In the genomic region with DNA sequence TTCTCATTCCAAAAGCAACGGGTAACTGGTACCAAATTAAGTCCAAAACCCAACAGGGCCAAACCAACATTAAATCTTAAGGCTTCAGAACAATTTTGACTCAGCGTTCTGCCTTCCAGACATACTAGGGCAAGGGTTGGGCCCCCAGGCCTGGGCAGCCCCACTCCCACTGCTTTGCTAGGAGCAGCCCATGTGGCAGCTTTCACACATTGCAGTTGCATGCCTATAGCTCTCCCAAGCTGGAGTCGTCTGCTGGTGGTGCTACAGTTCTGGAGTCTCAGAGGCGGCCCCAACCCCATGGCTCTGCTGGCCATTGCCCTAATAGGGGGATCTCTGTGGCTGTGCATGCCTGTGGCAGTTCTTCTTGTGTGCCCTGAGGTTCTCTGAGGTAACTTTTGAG, we compare ENCODE assay signal across 2 cellular contexts.
TF ChIP-seq lines count a peak whose summit lies in the region.

No MANE protein-coding gene starts in this region.

TF ChIP-seq in HepG2, 621 proteins besides CTCF, POLR2A, EP300 and RAD21:
- TF ChIP-seq ZNF143 (CRISPR knock-in tag; IDR thresholded peaks at IDR 0.05) (no peak), ZNF850 (CRISPR knock-in tag; conservative IDR thresholded peaks at IDR 0.05) (no peak), ZNF747 (CRISPR knock-in tag; IDR thresholded peaks at IDR 0.05; ENCODE audit: borderline replicate concordance) (no peak), ZSCAN12 (CRISPR knock-in tag; IDR thresholded peaks at IDR 0.05) (no peak), GATAD2A (CRISPR knock-in tag; IDR thresholded peaks at IDR 0.05) (no peak), FOXP4 (CRISPR knock-in tag; IDR thresholded peaks at IDR 0.05) (no peak), TCF7L2 (IDR thresholded peaks at IDR 0.05; ENCODE audit: low read depth, low read length) (no peak), ZFP36L1 (CRISPR knock-in tag; IDR thresholded peaks at IDR 0.05) (no peak), ATRX (CRISPR knock-in tag; IDR thresholded peaks at IDR 0.05; ENCODE audit: borderline replicate concordance) (no peak), GABPB1 (CRISPR knock-in tag; IDR thresholded peaks at IDR 0.05) (no peak), DPF2 (CRISPR knock-in tag; IDR thresholded peaks at IDR 0.05; ENCODE audit: borderline replicate concordance, low read depth) (no peak), ZNF558 (CRISPR knock-in tag; IDR thresholded peaks at IDR 0.05; ENCODE audit: borderline replicate concordance) (no peak), HNF1B (CRISPR knock-in tag; IDR thresholded peaks at IDR 0.05) (no peak)
- TF ChIP-seq, protein P1, sequence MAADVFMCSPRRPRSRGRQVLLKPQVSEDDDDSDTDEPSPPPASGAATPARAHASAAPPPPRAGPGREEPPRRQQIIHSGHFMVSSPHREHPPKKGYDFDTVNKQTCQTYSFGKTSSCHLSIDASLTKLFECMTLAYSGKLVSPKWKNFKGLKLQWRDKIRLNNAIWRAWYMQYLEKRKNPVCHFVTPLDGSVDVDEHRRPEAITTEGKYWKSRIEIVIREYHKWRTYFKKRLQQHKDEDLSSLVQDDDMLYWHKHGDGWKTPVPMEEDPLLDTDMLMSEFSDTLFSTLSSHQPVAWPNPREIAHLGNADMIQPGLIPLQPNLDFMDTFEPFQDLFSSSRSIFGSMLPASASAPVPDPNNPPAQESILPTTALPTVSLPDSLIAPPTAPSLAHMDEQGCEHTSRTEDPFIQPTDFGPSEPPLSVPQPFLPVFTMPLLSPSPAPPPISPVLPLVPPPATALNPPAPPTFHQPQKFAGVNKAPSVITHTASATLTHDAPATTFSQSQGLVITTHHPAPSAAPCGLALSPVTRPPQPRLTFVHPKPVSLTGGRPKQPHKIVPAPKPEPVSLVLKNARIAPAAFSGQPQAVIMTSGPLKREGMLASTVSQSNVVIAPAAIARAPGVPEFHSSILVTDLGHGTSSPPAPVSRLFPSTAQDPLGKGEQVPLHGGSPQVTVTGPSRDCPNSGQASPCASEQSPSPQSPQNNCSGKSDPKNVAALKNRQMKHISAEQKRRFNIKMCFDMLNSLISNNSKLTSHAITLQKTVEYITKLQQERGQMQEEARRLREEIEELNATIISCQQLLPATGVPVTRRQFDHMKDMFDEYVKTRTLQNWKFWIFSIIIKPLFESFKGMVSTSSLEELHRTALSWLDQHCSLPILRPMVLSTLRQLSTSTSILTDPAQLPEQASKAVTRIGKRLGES (CRISPR knock-in tag; IDR thresholded peaks at IDR 0.05; ENCODE audit: borderline replicate concordance): no peak

TF ChIP-seq in H1, 55 proteins besides CTCF, POLR2A, EP300 and RAD21:
- TF ChIP-seq HDAC6 (IDR thresholded peaks at IDR 0.05; ENCODE audit: low read depth, low read length) (no peak), SAP30 (IDR thresholded peaks at IDR 0.05; ENCODE audit: insufficient read depth, insufficient replicate concordance, low read length) (no peak), BCL11A (IDR thresholded peaks at IDR 0.05; ENCODE audit: low read depth in 2 of 2, low read length in 2 of 2) (no peak), PHF8 (conservative IDR thresholded peaks at IDR 0.05; ENCODE audit: low read depth, low read length) (no peak), SP2 (IDR thresholded peaks at IDR 0.05; ENCODE audit: low read length) (no peak), CTBP2 (IDR thresholded peaks at IDR 0.05; ENCODE audit: borderline replicate concordance, insufficient read depth, insufficient read length, low read length) (no peak), JUN (IDR thresholded peaks at IDR 0.05; ENCODE audit: low read depth, low read length) (no peak), TCF12 (IDR thresholded peaks at IDR 0.05; ENCODE audit: low read depth, low read length) (no peak), RFX5 (IDR thresholded peaks at IDR 0.05; ENCODE audit: borderline replicate concordance, low read depth, low read length) (no peak), POU5F1 (IDR thresholded peaks at IDR 0.05; ENCODE audit: low read depth, low read length) (no peak), KDM5A (IDR thresholded peaks at IDR 0.05; ENCODE audit: low read length) (no peak)
- TF ChIP-seq, protein P2, sequence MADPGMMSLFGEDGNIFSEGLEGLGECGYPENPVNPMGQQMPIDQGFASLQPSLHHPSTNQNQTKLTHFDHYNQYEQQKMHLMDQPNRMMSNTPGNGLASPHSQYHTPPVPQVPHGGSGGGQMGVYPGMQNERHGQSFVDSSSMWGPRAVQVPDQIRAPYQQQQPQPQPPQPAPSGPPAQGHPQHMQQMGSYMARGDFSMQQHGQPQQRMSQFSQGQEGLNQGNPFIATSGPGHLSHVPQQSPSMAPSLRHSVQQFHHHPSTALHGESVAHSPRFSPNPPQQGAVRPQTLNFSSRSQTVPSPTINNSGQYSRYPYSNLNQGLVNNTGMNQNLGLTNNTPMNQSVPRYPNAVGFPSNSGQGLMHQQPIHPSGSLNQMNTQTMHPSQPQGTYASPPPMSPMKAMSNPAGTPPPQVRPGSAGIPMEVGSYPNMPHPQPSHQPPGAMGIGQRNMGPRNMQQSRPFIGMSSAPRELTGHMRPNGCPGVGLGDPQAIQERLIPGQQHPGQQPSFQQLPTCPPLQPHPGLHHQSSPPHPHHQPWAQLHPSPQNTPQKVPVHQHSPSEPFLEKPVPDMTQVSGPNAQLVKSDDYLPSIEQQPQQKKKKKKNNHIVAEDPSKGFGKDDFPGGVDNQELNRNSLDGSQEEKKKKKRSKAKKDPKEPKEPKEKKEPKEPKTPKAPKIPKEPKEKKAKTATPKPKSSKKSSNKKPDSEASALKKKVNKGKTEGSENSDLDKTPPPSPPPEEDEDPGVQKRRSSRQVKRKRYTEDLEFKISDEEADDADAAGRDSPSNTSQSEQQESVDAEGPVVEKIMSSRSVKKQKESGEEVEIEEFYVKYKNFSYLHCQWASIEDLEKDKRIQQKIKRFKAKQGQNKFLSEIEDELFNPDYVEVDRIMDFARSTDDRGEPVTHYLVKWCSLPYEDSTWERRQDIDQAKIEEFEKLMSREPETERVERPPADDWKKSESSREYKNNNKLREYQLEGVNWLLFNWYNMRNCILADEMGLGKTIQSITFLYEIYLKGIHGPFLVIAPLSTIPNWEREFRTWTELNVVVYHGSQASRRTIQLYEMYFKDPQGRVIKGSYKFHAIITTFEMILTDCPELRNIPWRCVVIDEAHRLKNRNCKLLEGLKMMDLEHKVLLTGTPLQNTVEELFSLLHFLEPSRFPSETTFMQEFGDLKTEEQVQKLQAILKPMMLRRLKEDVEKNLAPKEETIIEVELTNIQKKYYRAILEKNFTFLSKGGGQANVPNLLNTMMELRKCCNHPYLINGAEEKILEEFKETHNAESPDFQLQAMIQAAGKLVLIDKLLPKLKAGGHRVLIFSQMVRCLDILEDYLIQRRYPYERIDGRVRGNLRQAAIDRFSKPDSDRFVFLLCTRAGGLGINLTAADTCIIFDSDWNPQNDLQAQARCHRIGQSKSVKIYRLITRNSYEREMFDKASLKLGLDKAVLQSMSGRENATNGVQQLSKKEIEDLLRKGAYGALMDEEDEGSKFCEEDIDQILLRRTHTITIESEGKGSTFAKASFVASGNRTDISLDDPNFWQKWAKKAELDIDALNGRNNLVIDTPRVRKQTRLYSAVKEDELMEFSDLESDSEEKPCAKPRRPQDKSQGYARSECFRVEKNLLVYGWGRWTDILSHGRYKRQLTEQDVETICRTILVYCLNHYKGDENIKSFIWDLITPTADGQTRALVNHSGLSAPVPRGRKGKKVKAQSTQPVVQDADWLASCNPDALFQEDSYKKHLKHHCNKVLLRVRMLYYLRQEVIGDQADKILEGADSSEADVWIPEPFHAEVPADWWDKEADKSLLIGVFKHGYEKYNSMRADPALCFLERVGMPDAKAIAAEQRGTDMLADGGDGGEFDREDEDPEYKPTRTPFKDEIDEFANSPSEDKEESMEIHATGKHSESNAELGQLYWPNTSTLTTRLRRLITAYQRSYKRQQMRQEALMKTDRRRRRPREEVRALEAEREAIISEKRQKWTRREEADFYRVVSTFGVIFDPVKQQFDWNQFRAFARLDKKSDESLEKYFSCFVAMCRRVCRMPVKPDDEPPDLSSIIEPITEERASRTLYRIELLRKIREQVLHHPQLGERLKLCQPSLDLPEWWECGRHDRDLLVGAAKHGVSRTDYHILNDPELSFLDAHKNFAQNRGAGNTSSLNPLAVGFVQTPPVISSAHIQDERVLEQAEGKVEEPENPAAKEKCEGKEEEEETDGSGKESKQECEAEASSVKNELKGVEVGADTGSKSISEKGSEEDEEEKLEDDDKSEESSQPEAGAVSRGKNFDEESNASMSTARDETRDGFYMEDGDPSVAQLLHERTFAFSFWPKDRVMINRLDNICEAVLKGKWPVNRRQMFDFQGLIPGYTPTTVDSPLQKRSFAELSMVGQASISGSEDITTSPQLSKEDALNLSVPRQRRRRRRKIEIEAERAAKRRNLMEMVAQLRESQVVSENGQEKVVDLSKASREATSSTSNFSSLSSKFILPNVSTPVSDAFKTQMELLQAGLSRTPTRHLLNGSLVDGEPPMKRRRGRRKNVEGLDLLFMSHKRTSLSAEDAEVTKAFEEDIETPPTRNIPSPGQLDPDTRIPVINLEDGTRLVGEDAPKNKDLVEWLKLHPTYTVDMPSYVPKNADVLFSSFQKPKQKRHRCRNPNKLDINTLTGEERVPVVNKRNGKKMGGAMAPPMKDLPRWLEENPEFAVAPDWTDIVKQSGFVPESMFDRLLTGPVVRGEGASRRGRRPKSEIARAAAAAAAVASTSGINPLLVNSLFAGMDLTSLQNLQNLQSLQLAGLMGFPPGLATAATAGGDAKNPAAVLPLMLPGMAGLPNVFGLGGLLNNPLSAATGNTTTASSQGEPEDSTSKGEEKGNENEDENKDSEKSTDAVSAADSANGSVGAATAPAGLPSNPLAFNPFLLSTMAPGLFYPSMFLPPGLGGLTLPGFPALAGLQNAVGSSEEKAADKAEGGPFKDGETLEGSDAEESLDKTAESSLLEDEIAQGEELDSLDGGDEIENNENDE (IDR thresholded peaks at IDR 0.05; ENCODE audit: insufficient replicate concordance, low read length): no peak
